ENCODE assay signal across 31 cellular contexts in the genomic region with DNA sequence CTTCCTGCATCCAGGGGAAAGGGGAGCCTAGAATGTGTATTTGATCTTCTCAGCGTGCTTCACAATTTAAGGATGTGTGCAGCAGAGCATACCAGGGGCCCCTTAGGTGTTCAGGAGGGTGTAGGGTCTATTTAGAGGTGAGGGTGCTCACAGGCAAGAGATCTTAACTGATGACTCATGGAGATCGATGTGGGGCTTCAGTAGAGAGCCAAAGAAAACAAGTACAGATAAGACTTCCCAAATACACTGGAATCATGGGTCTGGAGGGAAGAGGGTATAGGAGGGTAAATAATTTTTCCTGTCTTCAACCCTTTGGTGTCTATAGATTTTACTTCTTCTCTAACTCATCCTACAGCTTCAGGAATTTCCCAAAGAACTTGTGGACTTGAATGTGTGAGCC.
"Had no signal": no experiment of that assay in that cellular context is flagged by ENCODE, and none has a peak within 500 bp of the region (broad histone marks: within the 10 kb centered on the region; RNA-seq: fewer than 3 reads in every experiment).

No MANE protein-coding gene starts in this region.

- H3K36me3 Mint-ChIP-seq: naive thymus-derived CD4-positive, alpha-beta T cell; natural killer cell; neural progenitor cell; stimulated activated naive B cell treated with anti-CD40 and anti-IgM and Interleukin-4, amounts not matched to agents 10 μg/mL and 1 μg/mL and 100 μg/mL, for 72 hours had no signal

- H3K27me3 Mint-ChIP-seq: naive thymus-derived CD4-positive, alpha-beta T cell; progenitor cell of endocrine pancreas; stimulated activated naive B cell treated with anti-CD40 and anti-IgM and Interleukin-4, amounts not matched to agents 10 μg/mL and 1 μg/mL and 100 μg/mL, for 72 hours; stimulated activated naive CD8-positive, alpha-beta T cell treated with anti-CD3 and anti-CD28 coated beads, Interleukin-15, Interleukin-2, amounts not matched to agents 100 ng/mL and 50 ng/mL, for 24 hours had no signal

- H3K27ac ChIP-seq: neural progenitor cell, ovary, parathyroid adenoma, psoas muscle, skin epidermis, spleen, stomach, thoracic aorta, thyroid gland, tibial nerve, upper lobe of left lung, vagina had no signal

- H3K4me1 ChIP-seq: neural progenitor cell, parathyroid adenoma, psoas muscle, spleen, stomach, thyroid gland, tibial nerve, upper lobe of left lung, vagina had no signal

- ATAC-seq: naive thymus-derived CD4-positive, alpha-beta T cell; natural killer cell; psoas muscle; right cardiac atrium; sciatic nerve; stimulated activated naive B cell treated with anti-CD40 and anti-IgM and Interleukin-4, amounts not matched to agents 10 μg/mL and 1 μg/mL and 100 μg/mL, for 72 hours had no signal

- DNase-seq: naive thymus-derived CD4-positive, alpha-beta T cell; natural killer cell; occipital lobe; ovary; posterior cingulate gyrus; psoas muscle; right cardiac atrium; spleen; stimulated activated CD4-positive, alpha-beta T cell treated with anti-CD3 and anti-CD28 coated beads, Interleukin-12 subunit alpha, Interleukin-12 subunit beta, amount 100 ng/mL, for 4 hours; stimulated activated CD4-positive, alpha-beta T cell treated with anti-CD3 and anti-CD28 coated beads, Interleukin-1b, Interleukin-23, amount 100 ng/mL, for 48 hours; stimulated activated CD4-positive, alpha-beta T cell treated with anti-CD3 and anti-CD28 coated beads, Interleukin-4, amount 100 ng/mL, for 1 hour; stimulated activated CD4-positive, alpha-beta T cell treated with anti-CD3 and anti-CD28 coated beads, Interleukin-4, amount 100 ng/mL, for 4 hours; stimulated activated CD8-positive, alpha-beta memory T cell treated with anti-CD3 and anti-CD28 coated beads, Interleukin-4, amount 100 ng/mL, for 48 hours; stimulated activated naive B cell treated with anti-CD40 and anti-IgM and Interleukin-4, amounts not matched to agents 10 μg/mL and 1 μg/mL and 100 μg/mL, for 72 hours; stimulated activated naive CD4-positive, alpha-beta T cell treated with Interleukin-2 at 50 U/mL for 16 hours; stomach; thyroid gland; trophoblast cell; upper lobe of left lung had no signal

- H3K36me3 ChIP-seq: neural progenitor cell, ovary, spleen, stomach, thoracic aorta, thyroid gland, tibial nerve, upper lobe of left lung, vagina had no signal

- H3K4me3 ChIP-seq: neural progenitor cell, ovary, psoas muscle, skin epidermis, smooth muscle cell, spleen, stomach, thoracic aorta, thyroid gland, tibial nerve, upper lobe of left lung, vagina had no signal

- H3K27me3 ChIP-seq: neural progenitor cell, ovary, spleen, stomach, thyroid gland, tibial nerve, upper lobe of left lung, vagina had no signal

- FAIRE-seq: urothelium cell line had no signal

- H2AFZ ChIP-seq: neural progenitor cell, parathyroid adenoma had no signal

- H3K27ac Mint-ChIP-seq: naive thymus-derived CD4-positive, alpha-beta T cell; natural killer cell; nephron; neural progenitor cell; progenitor cell of endocrine pancreas; stimulated activated naive B cell treated with anti-CD40 and anti-IgM and Interleukin-4, amounts not matched to agents 10 μg/mL and 1 μg/mL and 100 μg/mL, for 72 hours; stimulated activated naive CD8-positive, alpha-beta T cell treated with anti-CD3 and anti-CD28 coated beads, Interleukin-15, Interleukin-2, amounts not matched to agents 100 ng/mL and 50 ng/mL, for 24 hours had no signal

- H3K9me3 ChIP-seq: ovary, psoas muscle, stomach, thoracic aorta, thyroid gland, tibial nerve, upper lobe of left lung, vagina had no signal

- H3K4me3 Mint-ChIP-seq: naive thymus-derived CD4-positive, alpha-beta T cell; natural killer cell; nephron; neural progenitor cell; stimulated activated naive B cell treated with anti-CD40 and anti-IgM and Interleukin-4, amounts not matched to agents 10 μg/mL and 1 μg/mL and 100 μg/mL, for 72 hours; stimulated activated naive CD8-positive, alpha-beta T cell treated with anti-CD3 and anti-CD28 coated beads, Interleukin-15, Interleukin-2, amounts not matched to agents 100 ng/mL and 50 ng/mL, for 24 hours had no signal

- H3K9ac ChIP-seq: neural progenitor cell, parathyroid adenoma had no signal

- H3K79me2 ChIP-seq: parathyroid adenoma had no signal

- H3K4me1 Mint-ChIP-seq: naive thymus-derived CD4-positive, alpha-beta T cell; natural killer cell; neural progenitor cell; stimulated activated naive B cell treated with anti-CD40 and anti-IgM and Interleukin-4, amounts not matched to agents 10 μg/mL and 1 μg/mL and 100 μg/mL, for 72 hours had no signal

- H3K9me3 Mint-ChIP-seq: nephron, neural progenitor cell had no signal

- H3K4me2 ChIP-seq: neural progenitor cell, smooth muscle cell had no signal
